20 cellular contexts compared by ENCODE assay signal in genomic region chr14:49050836-49051235, GRCh38.
DNase-seq lines count a peak whose midpoint lies in the region; ATAC-seq and TF ChIP-seq lines count a peak whose summit lies in the region.
"Had no signal": no experiment of that assay in that cellular context is flagged by ENCODE, and none has a peak within 500 bp of the region (broad histone marks: within the 10 kb centered on the region; RNA-seq: fewer than 3 reads in every experiment).

No MANE protein-coding gene starts in this region.

- no peak for TF ChIP-seq CTCF in left lung (IDR thresholded peaks at IDR 0.05)

- no peaks in the 10 kb centered on the region for H3K4me1 Mint-ChIP-seq in naive thymus-derived CD4-positive, alpha-beta T cell
- H3K4me1 Mint-ChIP-seq: CD4-positive, alpha-beta memory T cell had no signal

- H3K27me3 ChIP-seq in SJCRH30 (no peaks in the 10 kb centered on the region), left lung (no peaks in the 10 kb centered on the region)
- no peaks in the 10 kb centered on the region for H3K27me3 ChIP-seq in naive thymus-derived CD4-positive, alpha-beta T cell (ENCODE audit: control insufficient read depth in 2 of 2, insufficient read depth in 2 of 2, low read length in 2 of 2)

- no peaks in the 10 kb centered on the region for H3K9me3 ChIP-seq in SJCRH30 (replicated peaks)
- no peaks in the 10 kb centered on the region for H3K9me3 ChIP-seq in left lung
- no peaks in the 10 kb centered on the region for H3K9me3 ChIP-seq in naive thymus-derived CD4-positive, alpha-beta T cell (ENCODE audit: control insufficient read depth in 2 of 3, low read length in 3 of 3)

- peaks cover 0 to 15% (median 0%) of the 10 kb centered on the region in 5 donors for H3K27me3 Mint-ChIP-seq in naive thymus-derived CD4-positive, alpha-beta T cell
- H3K27me3 Mint-ChIP-seq: CD4-positive, alpha-beta memory T cell had no signal

- CTCF ChIA-PET in naive thymus-derived CD4-positive, alpha-beta T cell (lab: Charles Lee): no interaction called here

- in situ Hi-C loops in ACHN (cut with HindIII; ENCODE audit: low pct_ligation_motif_present, low pct_unique_long_range_greater_than_20kb, low sequenced_read_pairs): no loop called here

- H3K4me3 ChIP-seq in SJCRH30 (no peak overlapping the region), left lung (no peak overlapping the region)
- no peak overlapping the region for H3K4me3 ChIP-seq in naive thymus-derived CD4-positive, alpha-beta T cell (ENCODE audit: low read length)

- DNase-seq in ACHN (peak; percentile 32), HK-2 (ENCODE audit: unreplicated experiment) (peak; percentile 48), SJCRH30 (peak; percentile 44 to 71), left lung (no peak), occipital lobe (lab: John Stamatoyannopoulos, UW) (no peak), NCI-H146 (lab: John Stamatoyannopoulos, UW) (no peak), Ammon's horn (ENCODE audit: low spot score) (no peak)
- DNase-seq in naive thymus-derived CD4-positive, alpha-beta T cell: no peak
- DNase-seq: CD4-positive, alpha-beta memory T cell; DND-41; GDM1; HFFc6; MM.1S; NCI-H1105; NCI-H2029; NCI-H524 treated with DMSO at 0.1 percent for 48 hours had no signal

- no peaks in the 10 kb centered on the region for H3K36me3 ChIP-seq in SJCRH30
- no peaks in the 10 kb centered on the region for H3K36me3 ChIP-seq in left lung
- H3K36me3 ChIP-seq in naive thymus-derived CD4-positive, alpha-beta T cell (ENCODE audit: control insufficient read depth in 2 of 3, insufficient read depth in 3 of 3, low read length in 3 of 3): no peaks in the 10 kb centered on the region

- no peak overlapping the region for H3K4me3 Mint-ChIP-seq in naive thymus-derived CD4-positive, alpha-beta T cell
- H3K4me3 Mint-ChIP-seq: B cell; CD4-positive, alpha-beta memory T cell; HFFc6 had no signal

- POLR2A ChIA-PET in naive thymus-derived CD4-positive, alpha-beta T cell (lab: Charles Lee): no interaction called here

- intact Hi-C loops in left lung (cut with DNase I): no loop called here
- intact Hi-C loops in naive thymus-derived CD4-positive, alpha-beta T cell (cut with micrococcal nuclease): no loop called here

- H3K36me3 Mint-ChIP-seq in naive thymus-derived CD4-positive, alpha-beta T cell: no peaks in the 10 kb centered on the region
- H3K36me3 Mint-ChIP-seq: CD4-positive, alpha-beta memory T cell had no signal

- H3K27ac ChIP-seq in SJCRH30: peak overlapping the region; percentile 19
- H3K27ac ChIP-seq in left lung: no peak overlapping the region
- no peak overlapping the region for H3K27ac ChIP-seq in naive thymus-derived CD4-positive, alpha-beta T cell (ENCODE audit: low read depth, low read length)

- H3K9me3 Mint-ChIP-seq in naive thymus-derived CD4-positive, alpha-beta T cell: peaks cover 0 to 8% (median 0%) of the 10 kb centered on the region in 11 donors

- H3K4me1 ChIP-seq in SJCRH30 (peaks cover 32% of the 10 kb centered on the region), left lung (no peaks in the 10 kb centered on the region)
- H3K4me1 ChIP-seq in naive thymus-derived CD4-positive, alpha-beta T cell (ENCODE audit: control insufficient read depth in 2 of 2, insufficient read depth in 2 of 2, low read length in 2 of 2): no peaks in the 10 kb centered on the region

- H3K27ac Mint-ChIP-seq in naive thymus-derived CD4-positive, alpha-beta T cell: no peak overlapping the region
- H3K27ac Mint-ChIP-seq: B cell; CD4-positive, alpha-beta memory T cell; HFFc6 had no signal

- ATAC-seq in left lung: peak; percentile 45
- ATAC-seq in naive thymus-derived CD4-positive, alpha-beta T cell: no peak
- ATAC-seq: HepG2, Panc1, Right ventricle myocardium inferior had no signal

Comparison
In these comparisons a context has a peak if more than half of its experiments do, and no peak if none do; other contexts are left out.
1. DNase-seq: peak in ACHN (single experiment), HK-2 (single experiment) and SJCRH30 (2 of 2); none in left lung (0 of 2), occipital lobe (single experiment), NCI-H146 (single experiment), naive thymus-derived CD4-positive, alpha-beta T cell (0 of 9) and Ammon's horn (single experiment).